ENCODE assay signal across 23 cellular contexts in the genomic region with DNA sequence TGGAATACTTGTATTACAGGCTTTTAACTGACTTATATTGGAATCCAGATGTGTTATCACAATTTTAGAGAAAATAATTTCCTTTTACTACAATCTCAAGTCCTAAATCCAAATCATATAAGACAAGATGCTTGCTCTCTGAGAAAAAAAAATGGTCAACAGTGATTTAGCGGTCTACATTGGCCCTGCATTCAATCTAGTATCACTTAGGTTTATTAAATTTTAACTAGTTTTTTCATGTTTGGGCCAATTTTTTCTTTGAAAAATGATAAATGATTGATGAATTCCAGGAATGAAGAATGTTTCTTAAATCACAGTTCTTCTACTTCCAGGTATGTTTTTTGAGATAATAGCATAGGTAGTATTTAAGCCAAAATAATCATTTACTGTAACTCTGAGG. TPM values are rescaled to one million over a fixed set of nuclear protein-coding genes. Genes with fewer than 3 reads are reported as not detected.
DNase-seq lines count a peak whose midpoint lies in the region; ATAC-seq, FAIRE-seq and TF ChIP-seq lines count a peak whose summit lies in the region.
"Had no signal": no experiment of that assay in that cellular context is flagged by ENCODE, and none has a peak within 500 bp of the region (broad histone marks: within the 10 kb centered on the region; RNA-seq: fewer than 3 reads in every experiment).

No MANE protein-coding gene starts in this region.

- peak; percentile 27 for ATAC-seq in body of pancreas
- ATAC-seq in pancreas: peak in 3 of 4 donors; percentile 40 to 63 (median 55)
- ATAC-seq: GM23338, K562 had no signal

- H3K4me3 ChIP-seq in body of pancreas: no peak overlapping the region
- H3K4me3 ChIP-seq in pancreas: no peak overlapping the region
- no peak overlapping the region for H3K4me3 ChIP-seq in MG63
- H3K4me3 ChIP-seq: GM23338, K562 had no signal

- TF ChIP-seq CTCF in body of pancreas (IDR thresholded peaks at IDR 0.05) (no peak), pancreas (IDR thresholded peaks at IDR 0.05) (no peak)

- DNase-seq in GM19239 (ENCODE audit: insufficient read length, low spot score): no peak
- no peak for DNase-seq in body of pancreas
- DNase-seq in pancreas: no peak
- DNase-seq in foreskin melanocyte: no peak
- no peak for DNase-seq in MG63
- DNase-seq: AML-193; Caco-2; CD4-positive, alpha-beta T cell; DMS153; DMS79; GF-D8; HCEC 1CT; HFFc6; IMR-90 had no signal

- H3K4me1 ChIP-seq in body of pancreas: peaks cover 24% of the 10 kb centered on the region
- H3K4me1 ChIP-seq in pancreas: peaks cover 0 to 32% (median 13%) of the 10 kb centered on the region in 3 donors

- 14 to 18% methylated on average over 1 of the region's 1 CpG for WGBS in body of pancreas, 2 donors
- WGBS in pancreas, 2 donors: 12 to 14% methylated on average over 1 of the region's 1 CpG

- H3K9me3 ChIP-seq in body of pancreas (no peaks in the 10 kb centered on the region), pancreas (no peaks in the 10 kb centered on the region), MG63 (no peaks in the 10 kb centered on the region)
- H3K9me3 ChIP-seq: Caco-2 had no signal

- TF ChIP-seq POLR2A in body of pancreas (IDR thresholded peaks at IDR 0.05): no peak

- H3K27ac ChIP-seq in body of pancreas (no peak overlapping the region), pancreas (no peak overlapping the region)
- H3K27ac ChIP-seq: C4-2B, HL-60 had no signal

- H3K27me3 ChIP-seq in body of pancreas: no peaks in the 10 kb centered on the region
- H3K27me3 ChIP-seq in pancreas: peaks cover 0 to 7% (median 2%) of the 10 kb centered on the region in 4 donors
- H3K27me3 ChIP-seq in MG63: no peaks in the 10 kb centered on the region

- peak; percentile 68 for FAIRE-seq in GM19239 (lab: Jason Lieb, UNC)
- no peak for FAIRE-seq in pancreas (lab: Jason Lieb, UNC)
- FAIRE-seq: A204.1, H54, K562 had no signal

- H3K36me3 ChIP-seq in body of pancreas (replicated peaks in 1 of 2; ENCODE audit: insufficient read depth in 1 of 2, low read depth in 2 of 2) (no peaks in the 10 kb centered on the region), pancreas (no peaks in the 10 kb centered on the region), MG63 (no peaks in the 10 kb centered on the region)

- intact Hi-C loops in body of pancreas (cut with DNase I) (no loop called here), pancreas (cut with DNase I) (no loop called here)

RNA-seq across cellular contexts. Expression of gene FGG, which starts 2.8 kb away (rescaled TPM):
- total RNA-seq in body of pancreas (not detected), pancreas (10 to 100 TPM in 2 of 6 donors, 1 to 10 TPM in 2, under 1 TPM in 1, not detected in 1; 0.20 to 26.0 (median 5.7) TPM)
- polyA plus RNA-seq in pancreas: 1 to 10 TPM in 1 of 2 donors, under 1 TPM in 1; 0.99 to 4.0 TPM
- not detected in 2 replicates for total RNA-seq in MG63 (2014; rRNA removed; shearing (Covaris generic); ENCODE audit: low replicate concordance)
- total RNA-seq: CD4-positive, alpha-beta T cell; Daoy; GM23338; HFFc6; IMR-90 had no signal
- polyA plus RNA-seq: BJ, GM23338, IMR-90 had no signal

RNA-seq across cellular contexts. Expression of gene FGA, which starts 24.7 kb away (rescaled TPM):
- 1 to 10 TPM in 1 of 2 donors, not detected in 1; 1.0 TPM for total RNA-seq in body of pancreas
- total RNA-seq in pancreas: 10 to 100 TPM in 3 of 6 donors, 1 to 10 TPM in 2, under 1 TPM in 1; 0.09 to 30.3 (median 7.7) TPM
- 10 to 100 TPM in 1 of 2 donors, 1 to 10 TPM in 1; 1.4 to 15.2 TPM for polyA plus RNA-seq in pancreas
- not detected in 2 replicates for total RNA-seq in MG63 (2014; rRNA removed; shearing (Covaris generic); ENCODE audit: low replicate concordance)
- total RNA-seq: CD4-positive, alpha-beta T cell; Daoy; GM23338; HFFc6; HT1080; IMR-90 had no signal
- polyA plus RNA-seq: BJ, GM23338, IMR-90 had no signal

RNA-seq across cellular contexts. Expression of gene FGB, which starts 52.4 kb away (rescaled TPM):
- total RNA-seq in body of pancreas: not detected
- 1 to 10 TPM in 2 of 6 donors, under 1 TPM in 2, not detected in 2; 0.20 to 6.6 (median 1.5) TPM for total RNA-seq in pancreas
- 1 to 10 TPM in 1 of 2 donors, under 1 TPM in 1; 0.59 to 1.6 TPM for polyA plus RNA-seq in pancreas
- not detected in 2 replicates for total RNA-seq in MG63 (2014; rRNA removed; shearing (Covaris generic); ENCODE audit: low replicate concordance)
- total RNA-seq: CD4-positive, alpha-beta T cell; Daoy; GM23338; HFFc6; HT1080; IMR-90 had no signal
- polyA plus RNA-seq: BJ, GM23338, IMR-90 had no signal
